In the genomic region with DNA sequence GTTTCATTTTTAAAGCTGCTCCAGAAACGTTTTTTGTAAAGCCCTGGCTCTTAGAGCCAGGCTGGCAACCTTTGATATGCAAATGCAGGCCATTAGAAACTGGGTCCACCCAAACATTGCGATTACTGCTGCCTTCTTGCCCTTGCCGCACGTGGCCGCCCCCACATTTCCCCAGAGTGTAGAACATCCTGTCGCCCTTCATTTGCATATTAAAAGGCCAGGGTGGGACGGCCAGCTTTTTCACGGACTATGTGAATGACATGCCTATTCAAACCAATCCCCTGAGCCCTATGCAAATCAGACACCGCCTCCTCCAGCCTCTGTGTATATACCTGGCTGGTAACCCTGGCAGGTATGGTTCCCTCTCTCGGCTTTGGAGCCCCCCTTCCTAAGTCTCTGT, we compare ENCODE assay signal across 13 cellular contexts.
DNase-seq lines count a peak whose midpoint lies in the region; ATAC-seq and TF ChIP-seq lines count a peak whose summit lies in the region.
"Had no signal": no experiment of that assay in that cellular context is flagged by ENCODE, and none has a peak within 500 bp of the region (broad histone marks: within the 10 kb centered on the region; RNA-seq: fewer than 3 reads in every experiment).

No MANE protein-coding gene starts in this region.

- intact Hi-C loops in mammary epithelial cell (cut with micrococcal nuclease), result no loop called here

- no peaks in the 10 kb centered on the region for H3K9me2 ChIP-seq in MM.1S (replicated peaks; ENCODE audit: insufficient read depth, low read length)

- in situ Hi-C loops in mammary epithelial cell (cut with MboI; ENCODE audit: low sequenced_read_pairs in 2 of 2), result no loop called here

- DNase-seq in MM.1S, result peak; percentile 5
- DNase-seq in mammary epithelial cell, result peak; percentile 18
- DNase-seq in neuronal stem cell (ENCODE audit: low spot score), result peak; percentile 6
- no peak for DNase-seq in SKM-1 treated with dmso at 0.1 percent for 144 hours (lab: John Stamatoyannopoulos, UW; ENCODE audit: unreplicated experiment)
- no peak for DNase-seq in NCI-H2196 treated with DMSO at 0.1 percent for 48 hours (lab: John Stamatoyannopoulos, UW; ENCODE audit: unreplicated experiment)
- DNase-seq: aorta; CD8-positive, alpha-beta T cell; NCI-H2081 treated with DMSO at 0.1 percent for 48 hours had no signal

- peak; percentile 80 for ATAC-seq in GM18907 (IDR thresholded peaks at IDR 0.05; ENCODE audit: unreplicated experiment)
- ATAC-seq in HG02610 (IDR thresholded peaks at IDR 0.05; ENCODE audit: unreplicated experiment), result no peak
- no peak for ATAC-seq in GM18909 (IDR thresholded peaks at IDR 0.05; ENCODE audit: poor library complexity, unreplicated experiment)
- ATAC-seq: CD8-positive, alpha-beta T cell; sciatic nerve had no signal

- dilution Hi-C loops in mammary epithelial cell (cut with HindIII; ENCODE audit: low sequenced_read_pairs), result no loop called here

- H3K9me3 ChIP-seq in MM.1S (replicated peaks; ENCODE audit: insufficient read depth, low read length) (no peaks in the 10 kb centered on the region), mammary epithelial cell (replicated peaks; ENCODE audit: insufficient read depth, low read length) (no peaks in the 10 kb centered on the region), neuronal stem cell (replicated peaks in 1 of 2; ENCODE audit: control insufficient read depth in 2 of 2, insufficient read depth in 1 of 2, low read depth in 1 of 2, low read length in 2 of 2) (no peaks in the 10 kb centered on the region)

- BruUV-seq in mammary epithelial cell (replicated peaks; lab: Mats Ljungman, UMichigan), result no TSS peak

- H2BK12ac ChIP-seq in neuronal stem cell (ENCODE audit: low read length), result no peak overlapping the region

- H3K4me1 ChIP-seq in MM.1S (ENCODE audit: low read length), result no peaks in the 10 kb centered on the region
- H3K4me1 ChIP-seq in mammary epithelial cell (ENCODE audit: insufficient read depth, low read length), result peaks cover 5% of the 10 kb centered on the region
- peaks cover 3% of the 10 kb centered on the region in 2 donors for H3K4me1 ChIP-seq in neuronal stem cell (ENCODE audit: control insufficient read depth in 2 of 2, insufficient read depth in 1 of 2, low read depth in 1 of 2, low read length in 2 of 2)

- H3K9ac ChIP-seq in MM.1S (ENCODE audit: low read length) (no peak overlapping the region), mammary epithelial cell (ENCODE audit: insufficient read depth, low read length) (no peak overlapping the region), neuronal stem cell (ENCODE audit: low read depth, low read length, poor library complexity) (no peak overlapping the region)

- H3K27ac ChIP-seq in MM.1S (ENCODE audit: low read length) (no peak overlapping the region), mammary epithelial cell (ENCODE audit: insufficient read depth, low read depth, low read length) (no peak overlapping the region), neuronal stem cell (replicated peaks; ENCODE audit: low read length) (no peak overlapping the region)
- H3K27ac ChIP-seq: HL-60 had no signal

- no peak overlapping the region for H2AK5ac ChIP-seq in neuronal stem cell (ENCODE audit: low read depth, low read length)

- H3K4me3 ChIP-seq in MM.1S (ENCODE audit: low read length), result no peak overlapping the region
- peak overlapping the region in 1 of 3 experiments; percentile 10 for H3K4me3 ChIP-seq in mammary epithelial cell (replicated peaks in 1 of 3; ENCODE audit: insufficient read depth in 1 of 3, low read depth in 2 of 3, low read length in 3 of 3)
- no peak overlapping the region for H3K4me3 ChIP-seq in neuronal stem cell (ENCODE audit: low read length in 2 of 2)

- H3F3A ChIP-seq in MM.1S (ENCODE audit: insufficient read depth, low read length), result no peaks in the 10 kb centered on the region

- no peak overlapping the region for H3K23ac ChIP-seq in neuronal stem cell (ENCODE audit: low read depth, low read length, poor library complexity)

- H3K14ac ChIP-seq in neuronal stem cell (ENCODE audit: low read length), result no peak overlapping the region

- no peaks in the 10 kb centered on the region for H3K36me3 ChIP-seq in MM.1S (replicated peaks; ENCODE audit: insufficient read depth, low read length)
- H3K36me3 ChIP-seq in mammary epithelial cell (ENCODE audit: insufficient read depth, low read length), result no peaks in the 10 kb centered on the region
- H3K36me3 ChIP-seq in neuronal stem cell (replicated peaks in 1 of 2; ENCODE audit: control insufficient read depth in 2 of 2, insufficient read depth in 2 of 2, low read length in 2 of 2), result no peaks in the 10 kb centered on the region

- H3K27me3 ChIP-seq in MM.1S (replicated peaks; ENCODE audit: insufficient read depth, low read length), result no peaks in the 10 kb centered on the region
- H3K27me3 ChIP-seq in mammary epithelial cell (ENCODE audit: insufficient read depth, low read length), result no peaks in the 10 kb centered on the region
- H3K27me3 ChIP-seq in neuronal stem cell (ENCODE audit: control insufficient read depth in 3 of 3, insufficient read depth in 3 of 3, low read depth in 1 of 3, low read length in 3 of 3), result peaks cover 0 to 2% (median 0%) of the 10 kb centered on the region in 3 experiments

- CTCF ChIA-PET in mammary epithelial cell (lab: Charles Lee; ENCODE audit: low non-redundant PET), result no interaction called here

- no peak overlapping the region for H2BK15ac ChIP-seq in neuronal stem cell (ENCODE audit: low read length)

- 4% methylated on average over 9 of the region's 10 CpGs for WGBS in mammary epithelial cell (ENCODE audit: low coverage, missing lambda C conversion rate)
- WGBS in neuronal stem cell (ENCODE audit: extremely low coverage in 2 of 2, insufficient read length in 2 of 2, insufficient replicate concordance in 1 of 2), 2 donors, result no CpG with 5 or more reads among the region's 10 CpGs

- H3K4ac ChIP-seq in neuronal stem cell (ENCODE audit: low read length), result no peak overlapping the region

- no peak overlapping the region for H4K91ac ChIP-seq in neuronal stem cell (ENCODE audit: low read depth, low read length, poor library complexity)

- no peaks in the 10 kb centered on the region for H3K79me2 ChIP-seq in MM.1S (ENCODE audit: low read length)
- H3K79me2 ChIP-seq in mammary epithelial cell (ENCODE audit: insufficient read depth, low read length), result no peaks in the 10 kb centered on the region

- H3K79me1 ChIP-seq in neuronal stem cell (ENCODE audit: low read depth, low read length), result no peaks in the 10 kb centered on the region

- no peak overlapping the region for H4K8ac ChIP-seq in neuronal stem cell (ENCODE audit: low read depth, low read length)

- no peak overlapping the region for H2BK5ac ChIP-seq in neuronal stem cell (ENCODE audit: low read length)

- H3K4me2 ChIP-seq in MM.1S (ENCODE audit: low read depth, low read length) (no peak overlapping the region), mammary epithelial cell (ENCODE audit: insufficient read depth, low read depth, low read length) (peak overlapping the region; percentile 41), neuronal stem cell (ENCODE audit: insufficient read depth, low read length, poor library complexity, severe bottlenecking) (no peak overlapping the region)

- H4K20me1 ChIP-seq in MM.1S (ENCODE audit: insufficient read depth, low read length) (no peaks in the 10 kb centered on the region), mammary epithelial cell (ENCODE audit: insufficient read depth, low read length) (no peaks in the 10 kb centered on the region)

- TF ChIP-seq CTCF in MM.1S (IDR thresholded peaks at IDR 0.05; ENCODE audit: low read length) (no peak), mammary epithelial cell (conservative IDR thresholded peaks at IDR 0.05 in 1 of 2, IDR thresholded peaks at IDR 0.05 in 1 of 2; ENCODE audit: extremely low read depth in 1 of 2, insufficient read depth in 1 of 2, low read depth in 1 of 2, low read length in 2 of 2) (no peak)

- H3K18ac ChIP-seq in neuronal stem cell (ENCODE audit: low read length), result no peak overlapping the region

- H2AFZ ChIP-seq in MM.1S (ENCODE audit: low read length) (no peak overlapping the region), mammary epithelial cell (ENCODE audit: low read depth, low read length) (peak overlapping the region; percentile 26), neuronal stem cell (ENCODE audit: low read length) (no peak overlapping the region)

- H2BK120ac ChIP-seq in neuronal stem cell (ENCODE audit: low read depth, low read length), result no peak overlapping the region

Comparison
In these comparisons a context has a peak if more than half of its experiments do, and no peak if none do; other contexts are left out.
1. DNase-seq: peak in MM.1S (single experiment), mammary epithelial cell (single experiment) and neuronal stem cell (single experiment); none in SKM-1 treated with dmso at 0.1 percent for 144 hours (single experiment) and NCI-H2196 treated with DMSO at 0.1 percent for 48 hours (single experiment).